10 cellular contexts compared by ENCODE assay signal in genomic region chr11:86064236-86064803, GRCh38. TPM values are rescaled to one million over a fixed set of nuclear protein-coding genes. Genes with fewer than 3 reads are reported as not detected.
DNase-seq lines count a peak whose midpoint lies in the region; ATAC-seq and TF ChIP-seq lines count a peak whose summit lies in the region.
"Had no signal": no experiment of that assay in that cellular context is flagged by ENCODE, and none has a peak within 500 bp of the region (broad histone marks: within the 10 kb centered on the region; RNA-seq: fewer than 3 reads in every experiment).

No MANE protein-coding gene starts in this region.

- no peak for DNase-seq in breast epithelium (ENCODE audit: low spot score in 2 of 2)
- no peak for DNase-seq in naive thymus-derived CD4-positive, alpha-beta T cell
- no peak for DNase-seq in ACHN
- no peak for DNase-seq in GM20000 (ENCODE audit: low spot score)
- DNase-seq: activated CD4-positive, alpha-beta T cell treated with anti-CD3 and anti-CD28 coated beads for 48 hours; NCI-H1694 had no signal

- peaks cover 0 to 32% (median 6%) of the 10 kb centered on the region in 5 donors for H3K36me3 Mint-ChIP-seq in naive thymus-derived CD4-positive, alpha-beta T cell

- peaks cover 0 to 5% (median 0%) of the 10 kb centered on the region in 11 donors for H3K9me3 Mint-ChIP-seq in naive thymus-derived CD4-positive, alpha-beta T cell

- CTCF ChIA-PET in naive thymus-derived CD4-positive, alpha-beta T cell (lab: Charles Lee) = interaction anchor here (1.2 kb wide), 1 partner anchor 129 kb away, joined by 5 read pairs; no protein-coding TSS in a partner anchor

- ATAC-seq in naive thymus-derived CD4-positive, alpha-beta T cell = no peak
- ATAC-seq in HG02852 (IDR thresholded peaks at IDR 0.05; ENCODE audit: unreplicated experiment) = no peak
- ATAC-seq in esophagus mucosa = no peak

- H3K4me2 ChIP-seq in BLaER1 treated with 17β-estradiol and CSF1 and Interleukin-3, amounts not matched to agents 10 nM and 100 nM = peak overlapping the region; percentile 73 to 94 (median 89); a peak in 20 of 22 replicates
- H3K4me2 ChIP-seq in Loucy (ENCODE audit: low read depth, low read length, poor library complexity, severe bottlenecking) = peak overlapping the region; percentile 82

- H4K20me1 ChIP-seq in BLaER1 treated with 17β-estradiol and CSF1 and Interleukin-3, amounts not matched to agents 10 nM and 100 nM = peaks cover 62 to 93% (median 89%) of the 10 kb centered on the region in 11 experiments
- H4K20me1 ChIP-seq in Loucy (ENCODE audit: insufficient read depth, low read length, poor library complexity, severe bottlenecking) = peaks cover 87% of the 10 kb centered on the region

- peak overlapping the region in 6 of 9 donors; percentile 38 to 89 (median 76) for H3K27ac Mint-ChIP-seq in naive thymus-derived CD4-positive, alpha-beta T cell

- in situ Hi-C loops in ACHN (cut with HindIII; ENCODE audit: low pct_ligation_motif_present, low pct_unique_long_range_greater_than_20kb, low sequenced_read_pairs) = no loop called here

- H3K4me1 ChIP-seq in BLaER1 treated with 17β-estradiol and CSF1 and Interleukin-3, amounts not matched to agents 10 nM and 100 nM = peaks cover 18 to 67% (median 27%) of the 10 kb centered on the region in 10 experiments
- H3K4me1 ChIP-seq in Loucy (ENCODE audit: insufficient read depth, low read length, poor library complexity, severe bottlenecking) (peaks cover 52% of the 10 kb centered on the region), breast epithelium (no peaks in the 10 kb centered on the region)
- peaks cover 43 to 49% of the 10 kb centered on the region in 2 donors for H3K4me1 ChIP-seq in naive thymus-derived CD4-positive, alpha-beta T cell (ENCODE audit: control insufficient read depth in 2 of 2, insufficient read depth in 2 of 2, low read length in 2 of 2)

- H3K27me3 ChIP-seq in BLaER1 treated with 17β-estradiol and CSF1 and Interleukin-3, amounts not matched to agents 10 nM and 100 nM = no peaks in the 10 kb centered on the region
- H3K27me3 ChIP-seq in Loucy (ENCODE audit: insufficient read depth, low read length, poor library complexity, severe bottlenecking) (no peaks in the 10 kb centered on the region), breast epithelium (no peaks in the 10 kb centered on the region)
- no peaks in the 10 kb centered on the region for H3K27me3 ChIP-seq in naive thymus-derived CD4-positive, alpha-beta T cell (ENCODE audit: control insufficient read depth in 2 of 2, insufficient read depth in 2 of 2, low read length in 2 of 2)

- peaks cover 96% of the 10 kb centered on the region for H3K79me2 ChIP-seq in Loucy (ENCODE audit: insufficient read depth, low read length)

- peaks cover 62 to 75% (median 69%) of the 10 kb centered on the region in 7 donors for H3K4me1 Mint-ChIP-seq in naive thymus-derived CD4-positive, alpha-beta T cell

- TF ChIP-seq CTCF in Loucy (conservative IDR thresholded peaks at IDR 0.05; ENCODE audit: low read length) (no peak), breast epithelium (IDR thresholded peaks at IDR 0.05) (no peak), GM20000 (IDR thresholded peaks at IDR 0.05; ENCODE audit: extremely low read depth, missing control alignments) (no peak)

- no peak overlapping the region for H2AFZ ChIP-seq in Loucy (ENCODE audit: low read length)

- H3K36me3 ChIP-seq in BLaER1 treated with 17β-estradiol and CSF1 and Interleukin-3, amounts not matched to agents 10 nM and 100 nM = peaks cover 0 to 24% (median 20%) of the 10 kb centered on the region in 11 experiments; a peak in 13 of 22 replicates
- H3K36me3 ChIP-seq in Loucy (ENCODE audit: insufficient read depth, low read length) (no peaks in the 10 kb centered on the region), breast epithelium (no peaks in the 10 kb centered on the region)
- H3K36me3 ChIP-seq in naive thymus-derived CD4-positive, alpha-beta T cell (ENCODE audit: control insufficient read depth in 2 of 3, insufficient read depth in 3 of 3, low read length in 3 of 3) = peaks cover 0 to 6% (median 0%) of the 10 kb centered on the region in 3 experiments

- H3K4me3 ChIP-seq in BLaER1 treated with 17β-estradiol and CSF1 and Interleukin-3, amounts not matched to agents 10 nM and 100 nM = peak overlapping the region in 5 of 10 experiments; percentile 87 to 100 (median 98); a peak in 9 of 20 replicates
- peak overlapping the region; percentile 83 for H3K4me3 ChIP-seq in Loucy (ENCODE audit: low read length, poor library complexity, severe bottlenecking)
- peak overlapping the region; percentile 98 to 100 (median 99) for H3K4me3 ChIP-seq in breast epithelium
- peak overlapping the region; percentile 2 for H3K4me3 ChIP-seq in naive thymus-derived CD4-positive, alpha-beta T cell (ENCODE audit: low read length)

- no peak for TF ChIP-seq POLR2A in breast epithelium (IDR thresholded peaks at IDR 0.05)

- H3F3A ChIP-seq in Loucy (ENCODE audit: low read depth) = no peaks in the 10 kb centered on the region

- peak overlapping the region in 3 of 11 experiments; percentile 95 to 100 (median 96); a peak in 4 of 22 replicates for H3K27ac ChIP-seq in BLaER1 treated with 17β-estradiol and CSF1 and Interleukin-3, amounts not matched to agents 10 nM and 100 nM
- H3K27ac ChIP-seq in breast epithelium = peak overlapping the region; percentile 69 to 97
- no peak overlapping the region for H3K27ac ChIP-seq in naive thymus-derived CD4-positive, alpha-beta T cell (ENCODE audit: low read depth, low read length)

- intact Hi-C loops in breast epithelium (cut with DNase I; ENCODE audit: low total_unique reads) = no loop called here
- intact Hi-C loops in naive thymus-derived CD4-positive, alpha-beta T cell (cut with micrococcal nuclease) = no loop called here

- no peaks in the 10 kb centered on the region for H3K27me3 Mint-ChIP-seq in naive thymus-derived CD4-positive, alpha-beta T cell

- H3K4me3 Mint-ChIP-seq in naive thymus-derived CD4-positive, alpha-beta T cell = peak overlapping the region; percentile 51 to 100 (median 62)

- peaks cover 0 to 23% (median 17%) of the 10 kb centered on the region in 11 experiments; a peak in 16 of 22 replicates for H3K9me3 ChIP-seq in BLaER1 treated with 17β-estradiol and CSF1 and Interleukin-3, amounts not matched to agents 10 nM and 100 nM (replicated peaks in 1 of 11)
- H3K9me3 ChIP-seq in Loucy (ENCODE audit: insufficient read depth, low read depth, low read length) (no peaks in the 10 kb centered on the region), breast epithelium (no peaks in the 10 kb centered on the region)
- no peaks in the 10 kb centered on the region for H3K9me3 ChIP-seq in naive thymus-derived CD4-positive, alpha-beta T cell (ENCODE audit: control insufficient read depth in 2 of 3, low read length in 3 of 3)

- POLR2A ChIA-PET in naive thymus-derived CD4-positive, alpha-beta T cell (lab: Charles Lee) = interaction anchor here (0.6 kb wide), 1 partner anchor 26 kb away, joined by 3 read pairs; no protein-coding TSS in a partner anchor

- H3K9ac ChIP-seq in BLaER1 treated with 17β-estradiol and CSF1 and Interleukin-3, amounts not matched to agents 10 nM and 100 nM = peak overlapping the region in 4 of 11 experiments; percentile 98 to 99 (median 98); a peak in 7 of 22 replicates
- peak overlapping the region; percentile 89 for H3K9ac ChIP-seq in Loucy (ENCODE audit: low read depth, low read length, poor library complexity, severe bottlenecking)

- H3K9me2 ChIP-seq in Loucy (replicated peaks; ENCODE audit: low read depth, low read length) = no peaks in the 10 kb centered on the region

RNA-seq across cellular contexts. Expression of gene PICALM, which starts 4.6 kb away (rescaled TPM):
- total RNA-seq in breast epithelium (100 to 1,000 TPM; 327 to 336 (median 328) TPM), esophagus mucosa (97.8 TPM)
- total RNA-seq in naive thymus-derived CD4-positive, alpha-beta T cell = 100 to 1,000 TPM in 4 of 5 experiments, 10 to 100 TPM in 1; 96.7 to 230 (median 102) TPM
- 10 to 100 TPM; 14.6 to 16.1 TPM for polyA plus RNA-seq in naive thymus-derived CD4-positive, alpha-beta T cell
